In genomic region chr11:57324886-57325734, GRCh38 we compare ENCODE assay signal across 8 cellular contexts. TPM values are rescaled to one million over a fixed set of nuclear protein-coding genes. Genes with fewer than 3 reads are reported as not detected.
DNase-seq lines count a peak whose midpoint lies in the region; ATAC-seq, FAIRE-seq and TF ChIP-seq lines count a peak whose summit lies in the region.

Gene TNKS1BP1, minus strand, starts transcription at chr11:57324952. Its CDS starts 3,067 bp downstream, at chr11:57321885.

- H4K8ac ChIP-seq in H1 (ENCODE audit: extremely low read depth, insufficient read depth, low read length), result peak within 1 kb of the TSS; percentile 96

- peak within 1 kb of the TSS; percentile 91 to 96 for H3K4me2 ChIP-seq in H1 (ENCODE audit: insufficient read depth in 1 of 2, low read depth in 2 of 2, low read length in 2 of 2)

- TF ChIP-seq EP300 in H1 (IDR thresholded peaks at IDR 0.05; ENCODE audit: borderline replicate concordance in 1 of 2, low read depth in 2 of 2, low read length in 2 of 2), result no peak

- peak within 1 kb of the TSS; percentile 88 for H2BK15ac ChIP-seq in H1 (ENCODE audit: low read length)

- H3K56ac ChIP-seq in H1 (replicated peaks; ENCODE audit: insufficient read length, low read depth, low read length), result peak within 1 kb of the TSS; percentile 62

- CTCF ChIA-PET in activated CD8-positive, alpha-beta memory T cell treated with anti-CD3 and anti-CD28 coated beads, Interleukin-2, amount 10 ng/mL, durations not matched to agents 7 days and 5 days (lab: Charles Lee), result interaction anchor here (0.8 to 4.3 kb wide), 10 partner anchors 9 to 341 kb away, joined by 3 to 22 read pairs (median 4); partner anchors contain the start of genes SSRP1 and UBE2L6
- CTCF ChIA-PET in H1 (lab: Charles Lee; ENCODE audit: partially characterized antibody), result interaction anchor here (1.2 to 2.7 kb wide), 4 partner anchors 9 to 168 kb away, joined by 3 to 20 read pairs (median 6); partner anchors contain the start of gene P2RX3

- H4K20me1 ChIP-seq in H1 (replicated peaks in 1 of 2; ENCODE audit: control insufficient read depth in 1 of 2, insufficient read depth in 2 of 2, low read length in 2 of 2), result peaks cover 3 to 5% of the 10 kb centered on the region in 2 experiments

- POLR2A ChIA-PET in H1 (lab: Charles Lee; ENCODE audit: partially characterized antibody), result interaction anchor here (0.6 to 45.7 kb wide), 29 partner anchors 1 to 315 kb away, joined by 3 to 1279 read pairs (median 4); partner anchors contain the start of genes P2RX3, RTN4RL2, SERPING1 and SLC43A1

- TF ChIP-seq RAD21 in H1 (IDR thresholded peaks at IDR 0.05 in 1 of 2, conservative IDR thresholded peaks at IDR 0.05 in 1 of 2; ENCODE audit: low read depth in 2 of 2, low read length in 2 of 2), result peak in 1 of 2 experiments; percentile 7; a peak in 1 of 4 replicates

- H3K36me3 Mint-ChIP-seq in activated CD8-positive, alpha-beta memory T cell treated with anti-CD3 and anti-CD28 coated beads, Interleukin-2, amount 10 ng/mL, durations not matched to agents 7 days and 5 days, result peaks cover 35% of the 10 kb centered on the region
- peaks cover 30% of the 10 kb centered on the region for H3K36me3 Mint-ChIP-seq in memory B cell

- peak within 1 kb of the TSS; percentile 56 for H2BK120ac ChIP-seq in H1 (replicated peaks; ENCODE audit: low read depth, low read length)

- peak; percentile 85 to 96 for TF ChIP-seq POLR2A in H1 (IDR thresholded peaks at IDR 0.05; ENCODE audit: control extremely low read depth in 1 of 2, low read depth in 2 of 2, low read length in 2 of 2)

- no peaks in the 10 kb centered on the region for H3K27me3 Mint-ChIP-seq in activated CD8-positive, alpha-beta memory T cell treated with anti-CD3 and anti-CD28 coated beads, Interleukin-2, amount 10 ng/mL, durations not matched to agents 7 days and 5 days
- no peaks in the 10 kb centered on the region for H3K27me3 Mint-ChIP-seq in memory B cell

- peak within 1 kb of the TSS; percentile 87 for H3K4me3 Mint-ChIP-seq in activated CD8-positive, alpha-beta memory T cell treated with anti-CD3 and anti-CD28 coated beads, Interleukin-2, amount 10 ng/mL, durations not matched to agents 7 days and 5 days
- peak within 1 kb of the TSS; percentile 94 for H3K4me3 Mint-ChIP-seq in memory B cell

- peak within 1 kb of the TSS; percentile 90 for H4K91ac ChIP-seq in H1 (replicated peaks; ENCODE audit: insufficient read length, low read length)

- H3K79me1 ChIP-seq in H1 (ENCODE audit: low read depth, low read length), result peaks cover 18% of the 10 kb centered on the region

- H3K27ac Mint-ChIP-seq in activated CD8-positive, alpha-beta memory T cell treated with anti-CD3 and anti-CD28 coated beads, Interleukin-2, amount 10 ng/mL, durations not matched to agents 7 days and 5 days, result peak within 1 kb of the TSS; percentile 96
- peak within 1 kb of the TSS; percentile 95 for H3K27ac Mint-ChIP-seq in memory B cell

- peak within 1 kb of the TSS; percentile 84 for H3K4ac ChIP-seq in H1 (replicated peaks; ENCODE audit: insufficient read length, low read depth, low read length)

- H3K9me3 Mint-ChIP-seq in activated CD8-positive, alpha-beta memory T cell treated with anti-CD3 and anti-CD28 coated beads, Interleukin-2, amount 10 ng/mL, durations not matched to agents 7 days and 5 days (ENCODE audit: low read depth), result no peaks in the 10 kb centered on the region
- H3K9me3 Mint-ChIP-seq in memory B cell, result no peaks in the 10 kb centered on the region

- WGBS in H1 (ENCODE audit: extremely low coverage in 1 of 2, insufficient coverage in 1 of 2, insufficient read length in 1 of 2, insufficient replicate concordance in 2 of 2, low coverage in 1 of 2, low lambda C conversion rate in 2 of 2, missing lambda C conversion rate in 1 of 2), 2 experiments, result 10% methylated on average over 42 of the region's 61 CpGs; no CpG with 5 or more reads in 1 of the 2 experiments

- peak within 1 kb of the TSS; percentile 94 for H2BK12ac ChIP-seq in H1 (ENCODE audit: low read depth, low read length)

- H3K23ac ChIP-seq in H1 (ENCODE audit: insufficient read length), result no peak within 1 kb of the TSS

- H3K14ac ChIP-seq in H1 (ENCODE audit: insufficient read length), result no peak within 1 kb of the TSS

- DNase-seq in COR-L47 (lab: John Stamatoyannopoulos, UW), result peak; percentile 95
- DNase-seq in HT1080 (ENCODE audit: low read depth), result peak; percentile 94
- DNase-seq in NOMO-1 treated with dmso at 0.1 percent for 144 hours (lab: John Stamatoyannopoulos, UW; ENCODE audit: unreplicated experiment), result peak; percentile 93
- DNase-seq in activated CD8-positive, alpha-beta memory T cell treated with anti-CD3 and anti-CD28 coated beads, Interleukin-2, amount 10 ng/mL, durations not matched to agents 7 days and 5 days, result peak; percentile 92
- peak; percentile 95 for DNase-seq in H1 (ENCODE audit: low read depth in 1 of 2, low spot score in 2 of 2)
- peak; percentile 80 to 88 for DNase-seq in memory B cell (ENCODE audit: low spot score in 2 of 2)
- DNase-seq in stimulated activated CD8-positive, alpha-beta memory T cell treated with anti-CD3 and anti-CD28 coated beads, Interleukin-12 subunit alpha, Interleukin-12 subunit beta, amount 100 ng/mL, for 1 hour (ENCODE audit: low read depth), result peak; percentile 80

- H2BK20ac ChIP-seq in H1 (ENCODE audit: low read length), result 0 out of 2 replicates have a peak within 1 kb of the TSS, but pooled peaks have one; percentile 80

- peaks cover 8 to 38% of the 10 kb centered on the region in 2 experiments for H3K79me2 ChIP-seq in H1 (ENCODE audit: control insufficient read depth in 1 of 2, insufficient read depth in 2 of 2, low read length in 2 of 2)

- ATAC-seq in GM21360 (IDR thresholded peaks at IDR 0.05; ENCODE audit: unreplicated experiment), result peak; percentile 83
- ATAC-seq in activated CD8-positive, alpha-beta memory T cell treated with anti-CD3 and anti-CD28 coated beads, Interleukin-2, amount 10 ng/mL, durations not matched to agents 7 days and 5 days, result peak; percentile 91
- peak; percentile 85 for ATAC-seq in memory B cell (ENCODE audit: low read depth)

- 0 out of 2 replicates have a peak within 1 kb of the TSS, but pooled peaks have one; percentile 7 for H2AFZ ChIP-seq in H1 (ENCODE audit: low read length)

- peaks cover 22 to 56% (median 46%) of the 10 kb centered on the region in 4 experiments for H3K36me3 ChIP-seq in H1 (ENCODE audit: control insufficient read depth in 2 of 4, insufficient read depth in 4 of 4, low read length in 3 of 4)

- H3K9me3 ChIP-seq in H1 (ENCODE audit: insufficient read depth in 2 of 2, low read depth in 1 of 2, low read length in 1 of 2), result no peaks in the 10 kb centered on the region

- no peaks in the 10 kb centered on the region for H3K27me3 ChIP-seq in H1 (replicated peaks in 1 of 4; ENCODE audit: control insufficient read depth in 3 of 4, extremely low read depth in 1 of 4, insufficient read depth in 3 of 4, low read length in 3 of 4)

- H3K9ac ChIP-seq in H1 (replicated peaks in 1 of 4; ENCODE audit: extremely low read depth in 1 of 4, low read depth in 3 of 4, low read length in 3 of 4), result peak within 1 kb of the TSS; percentile 63 to 91 (median 85)

- H3K18ac ChIP-seq in H1 (ENCODE audit: extremely low read depth, low read length), result peak within 1 kb of the TSS; percentile 94

- H3K27ac ChIP-seq in H1 (ENCODE audit: low read depth, low read length), result peak within 1 kb of the TSS; percentile 96

- peaks cover 17% of the 10 kb centered on the region for H3K23me2 ChIP-seq in H1 (ENCODE audit: low read depth, low read length)

- H3K4me1 Mint-ChIP-seq in activated CD8-positive, alpha-beta memory T cell treated with anti-CD3 and anti-CD28 coated beads, Interleukin-2, amount 10 ng/mL, durations not matched to agents 7 days and 5 days, result peaks cover 29% of the 10 kb centered on the region
- H3K4me1 Mint-ChIP-seq in memory B cell, result peaks cover 27% of the 10 kb centered on the region

- H2AK5ac ChIP-seq in H1 (ENCODE audit: low read depth, low read length), result no peak within 1 kb of the TSS

- no peak for FAIRE-seq in H1 (lab: Jason Lieb, UNC)

- H3K4me3 ChIP-seq in H1 (ENCODE audit: extremely low read depth in 1 of 4, insufficient read depth in 2 of 4, low read depth in 3 of 4, low read length in 4 of 4), result peak within 1 kb of the TSS; percentile 82 to 90 (median 88)

- peaks cover 0 to 24% (median 19%) of the 10 kb centered on the region in 4 experiments; a peak in 6 of 7 replicates for H3K4me1 ChIP-seq in H1 (replicated peaks in 1 of 4; ENCODE audit: control insufficient read depth in 3 of 4, insufficient read depth in 4 of 4, low read length in 3 of 4)

- H2BK5ac ChIP-seq in H1 (ENCODE audit: low read depth, low read length), result peak within 1 kb of the TSS; percentile 94

- no peak for TF ChIP-seq CTCF in H1 (IDR thresholded peaks at IDR 0.05; ENCODE audit: control extremely low read depth in 1 of 3, insufficient read depth in 1 of 3, low read depth in 1 of 3, low read length in 3 of 3)

- H4K5ac ChIP-seq in H1 (ENCODE audit: insufficient read length, low read depth, low read length), result peak within 1 kb of the TSS; percentile 77

TF ChIP-seq in H1, 55 proteins besides CTCF, POLR2A, EP300 and RAD21 (continues in another document):
- TF ChIP-seq EGR1 (IDR thresholded peaks at IDR 0.05; ENCODE audit: borderline replicate concordance, low read depth, low read length) (no peak), BCL11A (IDR thresholded peaks at IDR 0.05; ENCODE audit: low read depth in 2 of 2, low read length in 2 of 2) (no peak), POU5F1 (IDR thresholded peaks at IDR 0.05; ENCODE audit: low read depth, low read length) (peak; percentile 94), NRF1 (IDR thresholded peaks at IDR 0.05; ENCODE audit: low read depth, low read length) (no peak), SUZ12 (IDR thresholded peaks at IDR 0.05; ENCODE audit: low read length) (no peak), GABPA (IDR thresholded peaks at IDR 0.05; ENCODE audit: borderline replicate concordance, insufficient read depth, low read length) (no peak), GTF2F1 (IDR thresholded peaks at IDR 0.05; ENCODE audit: borderline replicate concordance, low read depth, low read length) (0 out of 2 replicates have a peak, but pooled peaks have one; percentile 47)

RNA-seq across cellular contexts. Expression of gene TNKS1BP1, which starts in this region (rescaled TPM):
- total RNA-seq in HT1080 (2014; rRNA removed; shearing (Covaris generic)), result 39.8 and 57.0 TPM in 2 replicates
- 23.9 and 28.5 TPM in 2 replicates for polyA plus RNA-seq in HT1080 (2015; cell fraction: cytosol; rRNA removed)
- polyA plus RNA-seq in HT1080 (2015; cell fraction: nucleus; rRNA removed), result 190 and 205 TPM in 2 replicates
- 1 to 10 TPM; 4.4 to 5.8 TPM for total RNA-seq in activated CD8-positive, alpha-beta memory T cell treated with anti-CD3 and anti-CD28 coated beads, Interleukin-2, amount 10 ng/mL, durations not matched to agents 7 days and 5 days
- 122 TPM in 2 replicates for total RNA-seq in H1 (2021; fragmentation: NEBNext Ultra II Directional; extraction: Animal tissue kit (Norgen Biotek cat#: 25700))
- 50.0 and 72.3 TPM in 2 replicates for polyA plus RNA-seq in H1 (2011; rRNA removed)
- polyA plus RNA-seq in H1 (2011; cell fraction: cytosol; rRNA removed), result 35.2 TPM
- 113 TPM for polyA plus RNA-seq in H1 (2011; cell fraction: nucleus; rRNA removed)
- polyA plus RNA-seq in H1 (2012, experiment 1 of 2), result 95.5 to 126 TPM (median 111 TPM) in 4 replicates
- 120 TPM for polyA plus RNA-seq in H1 (2012, experiment 2 of 2)
- polyA plus RNA-seq in H1 (2013, experiment 1 of 2), result 157 TPM
- polyA plus RNA-seq in H1 (2013, experiment 2 of 2), result 155 TPM
- polyA minus RNA-seq in H1 (2011; rRNA and poly(A)+ RNA removed), result 48.2 and 84.0 TPM in 2 replicates
- polyA minus RNA-seq in H1 (2011; cell fraction: cytosol; rRNA and poly(A)+ RNA removed), result 38.4 TPM
- 45.4 TPM for polyA minus RNA-seq in H1 (2011; cell fraction: nucleus; rRNA and poly(A)+ RNA removed)

Comparison
In these comparisons a context has a peak if more than half of its experiments do, and no peak if none do; other contexts are left out.
1. Peak in every context shown above with its lines: DNase-seq, ATAC-seq, H3K4me3 ChIP-seq and H3K27ac ChIP-seq.